In genomic region chr11:2699531-2700414, GRCh38 we compare ENCODE assay signal across 1 cellular context.
TF ChIP-seq lines count a peak whose summit lies in the region.

KCNQ1OT1 (minus strand) TSS chr11:2699994.

TF ChIP-seq in HepG2, 621 proteins besides CTCF, POLR2A, EP300 and RAD21 (continued from another document):
- peak; percentile 88; the same call in 1 of the 2 replicates for TF ChIP-seq TRAFD1 (CRISPR knock-in tag; IDR thresholded peaks at IDR 0.05; ENCODE audit: borderline replicate concordance)
- TF ChIP-seq GTF3A (CRISPR knock-in tag; conservative IDR thresholded peaks at IDR 0.05), result no peak
- peak; percentile 36 for TF ChIP-seq SRSF4 (IDR thresholded peaks at IDR 0.05; ENCODE audit: low read depth, low read length, poor library complexity, severe bottlenecking)
- no peak; the same call in 1 of the 2 replicates for TF ChIP-seq CSRNP2 (CRISPR knock-in tag; conservative IDR thresholded peaks at IDR 0.05; ENCODE audit: low read depth)
- TF ChIP-seq AHDC1 (CRISPR knock-in tag; IDR thresholded peaks at IDR 0.05; ENCODE audit: borderline replicate concordance), result no peak; the same call in 1 of the 2 replicates
- TF ChIP-seq CHCHD3 (CRISPR knock-in tag; IDR thresholded peaks at IDR 0.05), result peak; percentile 82
- no peak; the same call in 1 of the 2 replicates for TF ChIP-seq PHF20 (CRISPR knock-in tag; IDR thresholded peaks at IDR 0.05)
- TF ChIP-seq NCOA5 (CRISPR knock-in tag; IDR thresholded peaks at IDR 0.05), result 0 out of 2 replicates have a peak, but pooled peaks have one; percentile 51
- TF ChIP-seq PRDM4 (CRISPR knock-in tag; IDR thresholded peaks at IDR 0.05; ENCODE audit: borderline replicate concordance), result no peak
- 0 out of 2 replicates have a peak, but pooled peaks have one; percentile 69 for TF ChIP-seq FUBP1 (CRISPR knock-in tag; IDR thresholded peaks at IDR 0.05; ENCODE audit: borderline replicate concordance)
- TF ChIP-seq ZMYM4 (CRISPR knock-in tag; IDR thresholded peaks at IDR 0.05), result peak; percentile 83
- TF ChIP-seq BCLAF1 (IDR thresholded peaks at IDR 0.05), result no peak
- peak; percentile 71; the same call in 1 of the 2 replicates for TF ChIP-seq ZNF710 (CRISPR knock-in tag; IDR thresholded peaks at IDR 0.05; ENCODE audit: borderline replicate concordance)
- TF ChIP-seq SKIL (CRISPR knock-in tag; IDR thresholded peaks at IDR 0.05; ENCODE audit: borderline replicate concordance), result peak; percentile 59
- TF ChIP-seq FOXK1 (CRISPR knock-in tag; IDR thresholded peaks at IDR 0.05; ENCODE audit: borderline replicate concordance, low read depth), result 0 out of 2 replicates have a peak, but pooled peaks have one; percentile 24
- TF ChIP-seq BHLHE40 (IDR thresholded peaks at IDR 0.05; ENCODE audit: low read length), result 0 out of 2 replicates have a peak, but pooled peaks have one; percentile 2
- TF ChIP-seq HNRNPUL1 (IDR thresholded peaks at IDR 0.05; ENCODE audit: low read depth, low read length), result peak; percentile 69; the same call in 1 of the 2 replicates
- TF ChIP-seq ZNF136 (CRISPR knock-in tag; IDR thresholded peaks at IDR 0.05; ENCODE audit: low read depth), result peak; percentile 27; the same call in 1 of the 2 replicates
- 0 out of 2 replicates have a peak, but pooled peaks have one; percentile 33 for TF ChIP-seq AHR (CRISPR knock-in tag; IDR thresholded peaks at IDR 0.05)
- peak; percentile 43; the same call in 1 of the 2 replicates for TF ChIP-seq E2F5 (CRISPR knock-in tag; conservative IDR thresholded peaks at IDR 0.05)
- no peak for TF ChIP-seq KLF13 (CRISPR knock-in tag; IDR thresholded peaks at IDR 0.05)
- TF ChIP-seq ZNF276 (CRISPR knock-in tag; IDR thresholded peaks at IDR 0.05; ENCODE audit: low read depth), result no peak
- no peak for TF ChIP-seq ZNF644 (CRISPR knock-in tag; IDR thresholded peaks at IDR 0.05; ENCODE audit: low read depth)
- peak; percentile 83; the same call in 1 of the 2 replicates for TF ChIP-seq TSC22D2 (CRISPR knock-in tag; IDR thresholded peaks at IDR 0.05; ENCODE audit: borderline replicate concordance)
- TF ChIP-seq PPARG (CRISPR knock-in tag; conservative IDR thresholded peaks at IDR 0.05), result peak; percentile 6; the same call in 1 of the 2 replicates
- TF ChIP-seq NR2C2 (CRISPR knock-in tag; IDR thresholded peaks at IDR 0.05; ENCODE audit: borderline replicate concordance), result no peak
